Comparison of ENCODE assay signal across 20 cellular contexts in genomic region chr22:33051960-33052839, GRCh38. TPM values are rescaled to one million over a fixed set of nuclear protein-coding genes. Genes with fewer than 3 reads are reported as not detected.
DNase-seq lines count a peak whose midpoint lies in the region; ATAC-seq and TF ChIP-seq lines count a peak whose summit lies in the region.
"Had no signal": no experiment of that assay in that cellular context is flagged by ENCODE, and none has a peak within 500 bp of the region (broad histone marks: within the 10 kb centered on the region; RNA-seq: fewer than 3 reads in every experiment).

No MANE protein-coding gene starts in this region.

- no peak for TF ChIP-seq CTCF in glutamatergic neuron (IDR thresholded peaks at IDR 0.05; ENCODE audit: partially characterized antibody, unreplicated experiment)
- no peak for TF ChIP-seq CTCF in omental fat pad (IDR thresholded peaks at IDR 0.05)

- H3K9me3 Mint-ChIP-seq in glutamatergic neuron (ENCODE audit: unreplicated experiment), result peaks cover 2% of the 10 kb centered on the region
- no peaks in the 10 kb centered on the region for H3K9me3 Mint-ChIP-seq in stimulated activated effector memory CD8-positive, alpha-beta T cell treated with anti-CD3 and anti-CD28 coated beads, Interleukin-12 subunit alpha, Interleukin-12 subunit beta, amount 100 ng/mL, for 72 hours
- H3K9me3 Mint-ChIP-seq: activated naive CD4-positive, alpha-beta T cell treated with anti-CD3 and anti-CD28 coated beads for 36 hours; CD4-positive, alpha-beta memory T cell; dendritic cell treated with granulocyte-macrophage colony-stimulating factor and Interleukin-4, amounts not matched to agents 40 ng/mL and 50 ng/mL, for 4 days had no signal

- H3K27me3 Mint-ChIP-seq in glutamatergic neuron (ENCODE audit: unreplicated experiment), result peaks cover 7% of the 10 kb centered on the region

- H3K4me1 Mint-ChIP-seq in glutamatergic neuron (ENCODE audit: low read depth, unreplicated experiment), result peaks cover 33% of the 10 kb centered on the region
- no peaks in the 10 kb centered on the region for H3K4me1 Mint-ChIP-seq in stimulated activated effector memory CD8-positive, alpha-beta T cell treated with anti-CD3 and anti-CD28 coated beads, Interleukin-12 subunit alpha, Interleukin-12 subunit beta, amount 100 ng/mL, for 72 hours
- H3K4me1 Mint-ChIP-seq: activated CD4-positive, alpha-beta T cell treated with anti-CD3 and anti-CD28 coated beads for 36 hours; CD4-positive, alpha-beta memory T cell had no signal

- H3K36me3 Mint-ChIP-seq in glutamatergic neuron (ENCODE audit: unreplicated experiment), result no peaks in the 10 kb centered on the region
- no peaks in the 10 kb centered on the region for H3K36me3 Mint-ChIP-seq in stimulated activated effector memory CD8-positive, alpha-beta T cell treated with anti-CD3 and anti-CD28 coated beads, Interleukin-12 subunit alpha, Interleukin-12 subunit beta, amount 100 ng/mL, for 72 hours
- H3K36me3 Mint-ChIP-seq: CD4-positive, alpha-beta memory T cell had no signal

- DNase-seq in NCI-H82 (lab: John Stamatoyannopoulos, UW) (peak; percentile 27), NCI-H82 treated with DMSO at 0.1 percent for 48 hours (lab: John Stamatoyannopoulos, UW; ENCODE audit: unreplicated experiment) (no peak), NCI-H510A (lab: John Stamatoyannopoulos, UW) (peak; percentile 27), glutamatergic neuron (no peak), omental fat pad (ENCODE audit: low spot score) (no peak), NOMO-1 treated with DMSO at 0.1 percent for 48 hours (lab: John Stamatoyannopoulos, UW; ENCODE audit: unreplicated experiment) (no peak)
- DNase-seq in stimulated activated effector memory CD8-positive, alpha-beta T cell treated with anti-CD3 and anti-CD28 coated beads, Interleukin-12 subunit alpha, Interleukin-12 subunit beta, amount 100 ng/mL, for 72 hours (ENCODE audit: low spot score in 2 of 2), result no peak
- DNase-seq: activated CD4-positive, alpha-beta T cell treated with anti-CD3 and anti-CD28 coated beads for 36 hours; activated CD8-positive, alpha-beta memory T cell treated with anti-CD3 and anti-CD28 coated beads, Interleukin-2, amount 50 U/mL, for 48 hours; activated naive CD4-positive, alpha-beta T cell treated with anti-CD3 and anti-CD28 coated beads for 36 hours; CD4-positive, alpha-beta memory T cell; NCI-H1436; pancreas; SHP77 treated with DMSO at 0.1 percent for 48 hours; stimulated activated naive CD4-positive, alpha-beta T cell treated with Interleukin-2 at 50 U/mL for 16 hours; T-helper 9 cell had no signal

- peak overlapping the region; percentile 96 for H3K27ac Mint-ChIP-seq in glutamatergic neuron (ENCODE audit: unreplicated experiment)
- H3K27ac Mint-ChIP-seq in stimulated activated effector memory CD8-positive, alpha-beta T cell treated with anti-CD3 and anti-CD28 coated beads, Interleukin-12 subunit alpha, Interleukin-12 subunit beta, amount 100 ng/mL, for 72 hours, result no peak overlapping the region
- H3K27ac Mint-ChIP-seq: activated CD4-positive, alpha-beta T cell treated with anti-CD3 and anti-CD28 coated beads for 36 hours; activated naive CD4-positive, alpha-beta T cell treated with anti-CD3 and anti-CD28 coated beads for 36 hours; CD4-positive, alpha-beta memory T cell; dendritic cell treated with granulocyte-macrophage colony-stimulating factor and Interleukin-4, amounts not matched to agents 40 ng/mL and 50 ng/mL, for 4 days had no signal

- peak overlapping the region; percentile 90 for H3K4me3 Mint-ChIP-seq in glutamatergic neuron (ENCODE audit: unreplicated experiment)
- H3K4me3 Mint-ChIP-seq in stimulated activated effector memory CD8-positive, alpha-beta T cell treated with anti-CD3 and anti-CD28 coated beads, Interleukin-12 subunit alpha, Interleukin-12 subunit beta, amount 100 ng/mL, for 72 hours, result no peak overlapping the region
- H3K4me3 Mint-ChIP-seq: activated CD4-positive, alpha-beta T cell treated with anti-CD3 and anti-CD28 coated beads for 36 hours; activated naive CD4-positive, alpha-beta T cell treated with anti-CD3 and anti-CD28 coated beads for 36 hours; CD4-positive, alpha-beta memory T cell; dendritic cell treated with granulocyte-macrophage colony-stimulating factor and Interleukin-4, amounts not matched to agents 40 ng/mL and 50 ng/mL, for 4 days had no signal

- ATAC-seq in stimulated activated effector memory CD8-positive, alpha-beta T cell treated with anti-CD3 and anti-CD28 coated beads, Interleukin-12 subunit alpha, Interleukin-12 subunit beta, amount 100 ng/mL, for 72 hours, result peak; percentile 40
- ATAC-seq in omental fat pad (ENCODE audit: low FRiP score) (no peak), GM19455 (IDR thresholded peaks at IDR 0.05; ENCODE audit: unreplicated experiment) (no peak)
- ATAC-seq: activated CD4-positive, alpha-beta T cell treated with anti-CD3 and anti-CD28 coated beads for 36 hours; pancreas had no signal

RNA-seq across cellular contexts. Expression of gene SYN3, which starts 6.0 kb away (rescaled TPM):
- total RNA-seq in glutamatergic neuron (ENCODE audit: unreplicated experiment) (69.6 TPM), omental fat pad (1 to 10 TPM in 1 of 4 donors, under 1 TPM in 1, not detected in 2; 0.25 to 1.9 TPM)
- total RNA-seq: activated CD4-positive, alpha-beta T cell treated with anti-CD3 and anti-CD28 coated beads for 36 hours; activated naive CD4-positive, alpha-beta T cell treated with anti-CD3 and anti-CD28 coated beads for 36 hours; CD4-positive, alpha-beta memory T cell; glomerular endothelial cell; kidney epithelial cell had no signal

Comparison
In these comparisons a context has a peak if more than half of its experiments do, and no peak if none do; other contexts are left out.
1. DNase-seq: peak in NCI-H82 (single experiment) and NCI-H510A (single experiment); none in NCI-H82 treated with DMSO at 0.1 percent for 48 hours (single experiment), glutamatergic neuron (single experiment), stimulated activated effector memory CD8-positive, alpha-beta T cell treated with anti-CD3 and anti-CD28 coated beads, Interleukin-12 subunit alpha, Interleukin-12 subunit beta, amount 100 ng/mL, for 72 hours (0 of 2), omental fat pad (single experiment) and NOMO-1 treated with DMSO at 0.1 percent for 48 hours (single experiment).
2. RNA of gene SYN3, which starts 6.0 kb away (total RNA-seq): 69.6 TPM in glutamatergic neuron (single experiment); 0.25 to 1.9 TPM in omental fat pad; every median in the first group is over 10 times any median in the second.